Comparison of ENCODE assay signal across 19 cellular contexts in the genomic region with DNA sequence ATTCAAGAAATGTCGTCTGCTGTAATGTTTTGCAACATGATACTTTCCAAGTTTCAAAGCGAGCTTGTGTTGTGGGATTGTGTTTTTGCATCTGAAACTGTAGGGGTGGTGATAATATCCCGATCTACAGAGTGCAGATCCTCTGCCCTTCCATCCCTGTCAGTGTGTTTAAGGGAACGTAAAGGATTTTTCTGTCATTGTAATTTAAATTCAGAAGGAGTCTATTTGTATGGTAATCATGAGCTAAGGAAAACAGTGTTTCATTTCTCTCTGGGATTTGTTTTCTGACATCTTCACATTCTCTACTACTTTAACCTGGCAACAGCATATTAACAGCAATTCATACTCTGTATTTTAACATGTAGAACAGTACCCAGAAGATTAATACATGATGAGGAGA.
DNase-seq lines count a peak whose midpoint lies in the region; ATAC-seq, FAIRE-seq and TF ChIP-seq lines count a peak whose summit lies in the region.
"Had no signal": no experiment of that assay in that cellular context is flagged by ENCODE, and none has a peak within 500 bp of the region (broad histone marks: within the 10 kb centered on the region; RNA-seq: fewer than 3 reads in every experiment).

No MANE protein-coding gene starts in this region.

- H3K4me1 Mint-ChIP-seq in GM23338: peaks cover 62% of the 10 kb centered on the region
- no peaks in the 10 kb centered on the region for H3K4me1 Mint-ChIP-seq in activated naive CD8-positive, alpha-beta T cell treated with anti-CD3 and anti-CD28 coated beads, Interleukin-2, amount 50 U/mL, for 24 hours
- H3K4me1 Mint-ChIP-seq: CD14-positive monocyte had no signal

- no peak overlapping the region for H2BK120ac ChIP-seq in H1 (replicated peaks; ENCODE audit: low read depth, low read length)

- H2BK20ac ChIP-seq in H1 (ENCODE audit: low read length): no peak overlapping the region

- peak overlapping the region; percentile 2; the same call in 1 of the 2 replicates for H3K27ac ChIP-seq in GM23338 (ENCODE audit: low read depth)
- H3K27ac ChIP-seq in HUES64 (ENCODE audit: low read depth, low read length): peak overlapping the region; percentile 24; the same call in 1 of the 2 replicates
- H3K27ac ChIP-seq in H1 (ENCODE audit: low read depth, low read length): no peak overlapping the region
- peak overlapping the region; percentile 66 for H3K27ac ChIP-seq in neural cell (ENCODE audit: low read length)
- H3K27ac ChIP-seq in heart right ventricle: no peak overlapping the region
- H3K27ac ChIP-seq: 22Rv1 had no signal

- no peak overlapping the region for H4K91ac ChIP-seq in H1 (replicated peaks; ENCODE audit: insufficient read length, low read length)

- H4K20me1 ChIP-seq in GM23338 (replicated peaks; ENCODE audit: insufficient read depth) (no peaks in the 10 kb centered on the region), H1 (replicated peaks in 1 of 2; ENCODE audit: control insufficient read depth in 1 of 2, insufficient read depth in 2 of 2, low read length in 2 of 2) (no peaks in the 10 kb centered on the region), neural cell (ENCODE audit: insufficient read depth) (no peaks in the 10 kb centered on the region)

- no peaks in the 10 kb centered on the region for H3K9me3 Mint-ChIP-seq in GM23338
- no peaks in the 10 kb centered on the region for H3K9me3 Mint-ChIP-seq in activated naive CD8-positive, alpha-beta T cell treated with anti-CD3 and anti-CD28 coated beads, Interleukin-2, amount 50 U/mL, for 24 hours
- H3K9me3 Mint-ChIP-seq: CD8-positive, alpha-beta T cell had no signal

- H3K4me3 Mint-ChIP-seq in GM23338: peak overlapping the region; percentile 11
- H3K4me3 Mint-ChIP-seq in activated naive CD8-positive, alpha-beta T cell treated with anti-CD3 and anti-CD28 coated beads, Interleukin-2, amount 50 U/mL, for 24 hours: no peak overlapping the region
- H3K4me3 Mint-ChIP-seq: CD14-positive monocyte; CD8-positive, alpha-beta T cell had no signal

- H3K23ac ChIP-seq in H1 (ENCODE audit: insufficient read length): no peak overlapping the region

- peak overlapping the region; percentile 2; the same call in 1 of the 2 replicates for H3K27ac Mint-ChIP-seq in GM23338
- no peak overlapping the region for H3K27ac Mint-ChIP-seq in activated naive CD8-positive, alpha-beta T cell treated with anti-CD3 and anti-CD28 coated beads, Interleukin-2, amount 50 U/mL, for 24 hours
- H3K27ac Mint-ChIP-seq: CD14-positive monocyte; CD8-positive, alpha-beta T cell had no signal

- no peak for FAIRE-seq in H1 (lab: Jason Lieb, UNC)
- FAIRE-seq: G401.6, GM12891 had no signal

- no peaks in the 10 kb centered on the region for H3K9me2 ChIP-seq in GM23338 (ENCODE audit: insufficient read depth)
- H3K9me2 ChIP-seq in neural cell (ENCODE audit: insufficient read depth, low read length): no peaks in the 10 kb centered on the region

- H3K27me3 Mint-ChIP-seq in GM23338 (ENCODE audit: insufficient read depth, low read depth, poor library complexity): peaks cover 2% of the 10 kb centered on the region
- no peaks in the 10 kb centered on the region for H3K27me3 Mint-ChIP-seq in activated naive CD8-positive, alpha-beta T cell treated with anti-CD3 and anti-CD28 coated beads, Interleukin-2, amount 50 U/mL, for 24 hours

- no peaks in the 10 kb centered on the region for H3K9me3 ChIP-seq in HUES64 (ENCODE audit: insufficient read depth, low read depth, low read length)
- no peaks in the 10 kb centered on the region for H3K9me3 ChIP-seq in H1 (ENCODE audit: insufficient read depth in 2 of 2, low read depth in 1 of 2, low read length in 1 of 2)
- H3K9me3 ChIP-seq in neural cell (ENCODE audit: low read length): no peaks in the 10 kb centered on the region
- H3K9me3 ChIP-seq in heart right ventricle: no peaks in the 10 kb centered on the region

- H3K79me1 ChIP-seq in H1 (ENCODE audit: low read depth, low read length): no peaks in the 10 kb centered on the region

- H3K79me2 ChIP-seq in GM23338 (replicated peaks; ENCODE audit: insufficient read depth) (no peaks in the 10 kb centered on the region), H1 (ENCODE audit: control insufficient read depth in 1 of 2, insufficient read depth in 2 of 2, low read length in 2 of 2) (no peaks in the 10 kb centered on the region), neural cell (replicated peaks; ENCODE audit: insufficient read depth, low read length) (no peaks in the 10 kb centered on the region)

- H3K36me3 ChIP-seq in GM23338 (ENCODE audit: insufficient read depth): no peaks in the 10 kb centered on the region
- H3K36me3 ChIP-seq in HUES64 (ENCODE audit: insufficient read depth, low read length): no peaks in the 10 kb centered on the region
- H3K36me3 ChIP-seq in H1 (ENCODE audit: control insufficient read depth in 2 of 4, insufficient read depth in 4 of 4, low read length in 3 of 4): no peaks in the 10 kb centered on the region
- H3K36me3 ChIP-seq in neural cell (ENCODE audit: insufficient read depth, low read length): no peaks in the 10 kb centered on the region
- no peaks in the 10 kb centered on the region for H3K36me3 ChIP-seq in heart right ventricle

- TF ChIP-seq CTCF in GM23338 (conservative IDR thresholded peaks at IDR 0.05; ENCODE audit: low read depth in 2 of 2) (no peak), H1 (IDR thresholded peaks at IDR 0.05; ENCODE audit: control extremely low read depth in 1 of 3, insufficient read depth in 1 of 3, low read depth in 1 of 3, low read length in 3 of 3) (no peak), neural cell (IDR thresholded peaks at IDR 0.05; ENCODE audit: poor library complexity, severe bottlenecking) (no peak), heart right ventricle (IDR thresholded peaks at IDR 0.05) (no peak)

- H3K4me1 ChIP-seq in GM23338 (ENCODE audit: insufficient read depth) (peaks cover 69% of the 10 kb centered on the region), HUES64 (ENCODE audit: insufficient read depth, low read length) (peaks cover 59% of the 10 kb centered on the region), H1 (replicated peaks in 1 of 4; ENCODE audit: control insufficient read depth in 3 of 4, insufficient read depth in 4 of 4, low read length in 3 of 4) (peaks cover 1 to 32% (median 15%) of the 10 kb centered on the region in 4 experiments), heart right ventricle (no peaks in the 10 kb centered on the region)

- peak; percentile 43 for ATAC-seq in GM23338
- ATAC-seq in heart right ventricle: no peak
- ATAC-seq in activated naive CD8-positive, alpha-beta T cell treated with anti-CD3 and anti-CD28 coated beads, Interleukin-2, amount 50 U/mL, for 24 hours: no peak
- ATAC-seq: CD8-positive, alpha-beta T cell had no signal

- no peak overlapping the region for H4K5ac ChIP-seq in H1 (ENCODE audit: insufficient read length, low read depth, low read length)

- H3F3A ChIP-seq in GM23338 (replicated peaks; ENCODE audit: low read depth) (no peaks in the 10 kb centered on the region), neural cell (ENCODE audit: insufficient read depth, low read length, poor library complexity, severe bottlenecking) (peaks cover 4% of the 10 kb centered on the region)

- POLR2A ChIA-PET in H1 (lab: Charles Lee; ENCODE audit: partially characterized antibody): no interaction called here

- peak overlapping the region; percentile 48 for H3K4me2 ChIP-seq in GM23338
- H3K4me2 ChIP-seq in H1 (ENCODE audit: insufficient read depth in 1 of 2, low read depth in 2 of 2, low read length in 2 of 2): peak overlapping the region; percentile 16 to 41
- peak overlapping the region; percentile 38 for H3K4me2 ChIP-seq in neural cell (ENCODE audit: low read length)

- intact Hi-C loops in heart right ventricle (cut with DNase I): no loop called here

- DNase-seq in GM23338 (ENCODE audit: low spot score): peak; percentile 42
- no peak for DNase-seq in H1 (ENCODE audit: low read depth in 1 of 2, low spot score in 2 of 2)
- no peak for DNase-seq in heart right ventricle
- no peak for DNase-seq in stimulated activated CD4-positive, alpha-beta T cell treated with anti-CD3 and anti-CD28 coated beads, Interleukin-4, amount 100 ng/mL, for 24 hours
- DNase-seq in SKM-1 treated with dmso at 0.1 percent for 144 hours (lab: John Stamatoyannopoulos, UW; ENCODE audit: unreplicated experiment): no peak
- no peak for DNase-seq in activated naive CD8-positive, alpha-beta T cell treated with anti-CD3 and anti-CD28 coated beads, Interleukin-2, amount 50 U/mL, for 24 hours
- DNase-seq: CD8-positive, alpha-beta T cell; COR-L47; DMS153; DMS79 treated with DMSO at 0.1 percent for 48 hours; EL; IMR-90; KBM-7 had no signal

- H3K36me3 Mint-ChIP-seq in GM23338 (ENCODE audit: low read depth): peaks cover 3% of the 10 kb centered on the region; the same call in 2 of the 3 replicates
- H3K36me3 Mint-ChIP-seq in activated naive CD8-positive, alpha-beta T cell treated with anti-CD3 and anti-CD28 coated beads, Interleukin-2, amount 50 U/mL, for 24 hours (ENCODE audit: low read depth): no peaks in the 10 kb centered on the region
- H3K36me3 Mint-ChIP-seq: CD14-positive monocyte; CD8-positive, alpha-beta T cell had no signal

- no peak overlapping the region for H3K4ac ChIP-seq in H1 (replicated peaks; ENCODE audit: insufficient read length, low read depth, low read length)

- TF ChIP-seq EP300 in H1 (IDR thresholded peaks at IDR 0.05; ENCODE audit: borderline replicate concordance in 1 of 2, low read depth in 2 of 2, low read length in 2 of 2) (no peak), neural cell (conservative IDR thresholded peaks at IDR 0.05; ENCODE audit: poor library complexity, severe bottlenecking) (peak; percentile 81)

- H3K4me3 ChIP-seq in GM23338 (no peak overlapping the region), HUES64 (ENCODE audit: low read length) (no peak overlapping the region), H1 (ENCODE audit: extremely low read depth in 1 of 4, insufficient read depth in 2 of 4, low read depth in 3 of 4, low read length in 4 of 4) (peak overlapping the region in 1 of 4 experiments; percentile 22; a peak in 1 of 8 replicates), neural cell (ENCODE audit: low read length) (peak overlapping the region; percentile 24), heart right ventricle (no peak overlapping the region)

- TF ChIP-seq RAD21 in H1 (IDR thresholded peaks at IDR 0.05 in 1 of 2, conservative IDR thresholded peaks at IDR 0.05 in 1 of 2; ENCODE audit: low read depth in 2 of 2, low read length in 2 of 2): no peak
- no peak for TF ChIP-seq RAD21 in neural cell (conservative IDR thresholded peaks at IDR 0.05)

- no peak for TF ChIP-seq POLR2A in H1 (IDR thresholded peaks at IDR 0.05; ENCODE audit: control extremely low read depth in 1 of 2, low read depth in 2 of 2, low read length in 2 of 2)

- H2BK5ac ChIP-seq in H1 (ENCODE audit: low read depth, low read length): no peak overlapping the region

- no peak overlapping the region for H4K8ac ChIP-seq in H1 (ENCODE audit: extremely low read depth, insufficient read depth, low read length)

- no peak overlapping the region for H3K56ac ChIP-seq in H1 (replicated peaks; ENCODE audit: insufficient read length, low read depth, low read length)

- no peaks in the 10 kb centered on the region for H3K23me2 ChIP-seq in H1 (ENCODE audit: low read depth, low read length)

- H2AK5ac ChIP-seq in H1 (ENCODE audit: low read depth, low read length): no peak overlapping the region

- H3K27me3 ChIP-seq in GM23338 (ENCODE audit: insufficient read depth) (no peaks in the 10 kb centered on the region), HUES64 (ENCODE audit: insufficient read depth, low read length) (no peaks in the 10 kb centered on the region), H1 (replicated peaks in 1 of 4; ENCODE audit: control insufficient read depth in 3 of 4, extremely low read depth in 1 of 4, insufficient read depth in 3 of 4, low read length in 3 of 4) (no peaks in the 10 kb centered on the region), neural cell (ENCODE audit: insufficient read depth, low read depth, low read length) (no peaks in the 10 kb centered on the region), heart right ventricle (no peaks in the 10 kb centered on the region)

- H2BK15ac ChIP-seq in H1 (ENCODE audit: low read length): no peak overlapping the region

- CTCF ChIA-PET in H1 (lab: Charles Lee; ENCODE audit: partially characterized antibody): interaction anchor here (0.6 to 2.3 kb wide), 3 partner anchors 9 to 248 kb away, joined by 3 to 6 read pairs (median 3); no protein-coding TSS in a partner anchor

- H3K18ac ChIP-seq in H1 (ENCODE audit: extremely low read depth, low read length): no peak overlapping the region

- no peak overlapping the region for H2AFZ ChIP-seq in GM23338
- H2AFZ ChIP-seq in H1 (ENCODE audit: low read length): no peak overlapping the region
- H2AFZ ChIP-seq in neural cell (ENCODE audit: low read depth, low read length): no peak overlapping the region

- H2BK12ac ChIP-seq in H1 (ENCODE audit: low read depth, low read length): no peak overlapping the region

- no peak overlapping the region for H3K14ac ChIP-seq in H1 (ENCODE audit: insufficient read length)

- 21% methylated on average over 4 of the region's 4 CpGs for WGBS in HUES64
- 20% methylated on average over 4 of the region's 4 CpGs; no CpG with 5 or more reads in 1 of the 2 experiments for WGBS in H1 (ENCODE audit: extremely low coverage in 1 of 2, insufficient coverage in 1 of 2, insufficient read length in 1 of 2, insufficient replicate concordance in 2 of 2, low coverage in 1 of 2, low lambda C conversion rate in 2 of 2, missing lambda C conversion rate in 1 of 2), 2 experiments
- 53 to 56% methylated on average over 4 of the region's 4 CpGs for WGBS in heart right ventricle, 2 donors

- H3K9ac ChIP-seq in HUES64 (ENCODE audit: low read depth, low read length): no peak overlapping the region
- H3K9ac ChIP-seq in H1 (replicated peaks in 1 of 4; ENCODE audit: extremely low read depth in 1 of 4, low read depth in 3 of 4, low read length in 3 of 4): no peak overlapping the region
- H3K9ac ChIP-seq in neural cell (ENCODE audit: low read length): peak overlapping the region; percentile 18

Comparison
In these comparisons a context has a peak if more than half of its experiments do, and no peak if none do; other contexts are left out.
1. H3K27ac ChIP-seq: peak in GM23338 (single experiment), HUES64 (single experiment) and neural cell (single experiment); none in H1 (single experiment) and heart right ventricle (0 of 10).
2. Peak in every context shown above with its lines, with median percentiles within 50 percentile points of each other: H3K4me2 ChIP-seq.